Comparison of ENCODE assay signal across 13 cellular contexts in the genomic region with DNA sequence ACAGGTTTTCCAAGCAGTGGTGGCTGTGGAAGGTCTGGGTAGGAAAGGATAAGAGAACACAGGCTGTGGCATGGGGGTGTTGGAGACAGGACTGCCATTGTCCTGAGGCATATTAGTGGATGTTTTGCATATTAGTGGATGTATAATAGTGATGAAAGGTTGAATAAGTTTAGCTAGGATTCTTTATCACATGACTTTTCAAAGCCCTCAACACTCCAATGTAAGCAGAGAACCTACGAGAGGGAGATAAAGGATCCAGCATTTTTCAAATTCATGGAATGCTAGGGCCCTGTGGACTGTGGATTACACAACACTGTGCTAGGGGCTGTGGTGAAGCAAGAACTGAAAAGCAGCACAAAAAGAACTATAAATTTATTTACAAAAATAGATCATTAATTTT.
DNase-seq lines count a peak whose midpoint lies in the region; ATAC-seq and TF ChIP-seq lines count a peak whose summit lies in the region.
"Had no signal": no experiment of that assay in that cellular context is flagged by ENCODE, and none has a peak within 500 bp of the region (broad histone marks: within the 10 kb centered on the region; RNA-seq: fewer than 3 reads in every experiment).

No MANE protein-coding gene starts in this region.

- H3K9me3 ChIP-seq in neuronal stem cell (replicated peaks in 1 of 2; ENCODE audit: control insufficient read depth in 2 of 2, insufficient read depth in 1 of 2, low read depth in 1 of 2, low read length in 2 of 2) = no peaks in the 10 kb centered on the region
- no peaks in the 10 kb centered on the region for H3K9me3 ChIP-seq in body of pancreas
- H3K9me3 ChIP-seq: stomach had no signal

- H4K8ac ChIP-seq in neuronal stem cell (ENCODE audit: low read depth, low read length) = no peak overlapping the region

- H3K36me3 ChIP-seq in neuronal stem cell (replicated peaks in 1 of 2; ENCODE audit: control insufficient read depth in 2 of 2, insufficient read depth in 2 of 2, low read length in 2 of 2) (no peaks in the 10 kb centered on the region), body of pancreas (replicated peaks in 1 of 2; ENCODE audit: insufficient read depth in 1 of 2, low read depth in 2 of 2) (no peaks in the 10 kb centered on the region)
- H3K36me3 ChIP-seq: stomach had no signal

- no peak for TF ChIP-seq POLR2A in body of pancreas (IDR thresholded peaks at IDR 0.05)

- no peak overlapping the region for H3K18ac ChIP-seq in neuronal stem cell (ENCODE audit: low read length)

- H3K4me3 ChIP-seq in fibroblast of pulmonary artery (replicated peaks; ENCODE audit: low read depth, low read length) (no peak overlapping the region), neuronal stem cell (ENCODE audit: low read length in 2 of 2) (no peak overlapping the region), body of pancreas (no peak overlapping the region)
- H3K4me3 ChIP-seq: PC-9, stomach had no signal

- no peak overlapping the region for H2BK12ac ChIP-seq in neuronal stem cell (ENCODE audit: low read length)

- no peaks in the 10 kb centered on the region for H3K27me3 ChIP-seq in neuronal stem cell (ENCODE audit: control insufficient read depth in 3 of 3, insufficient read depth in 3 of 3, low read depth in 1 of 3, low read length in 3 of 3)
- no peaks in the 10 kb centered on the region for H3K27me3 ChIP-seq in body of pancreas
- H3K27me3 ChIP-seq: stomach had no signal

- H4K91ac ChIP-seq in neuronal stem cell (ENCODE audit: low read depth, low read length, poor library complexity) = no peak overlapping the region

- no peak overlapping the region for H3K4me2 ChIP-seq in neuronal stem cell (ENCODE audit: insufficient read depth, low read length, poor library complexity, severe bottlenecking)
- H3K4me2 ChIP-seq: PC-9 had no signal

- H3K79me1 ChIP-seq in neuronal stem cell (ENCODE audit: low read depth, low read length) = no peaks in the 10 kb centered on the region

- H2AFZ ChIP-seq in neuronal stem cell (ENCODE audit: low read length) = no peak overlapping the region
- H2AFZ ChIP-seq: PC-9 had no signal

- TF ChIP-seq CTCF in fibroblast of pulmonary artery (IDR thresholded peaks at IDR 0.05; ENCODE audit: low read length, missing control alignments) = no peak
- TF ChIP-seq CTCF in body of pancreas (IDR thresholded peaks at IDR 0.05) = no peak

- no peak overlapping the region for H3K4ac ChIP-seq in neuronal stem cell (ENCODE audit: low read length)

- DNase-seq in ELF-1 (ENCODE audit: low read depth, low spot score) = peak; percentile 23
- peak; percentile 21 for DNase-seq in NCI-H1048 (lab: John Stamatoyannopoulos, UW)
- peak; percentile 93 for DNase-seq in fibroblast of pulmonary artery (ENCODE audit: low read depth)
- DNase-seq in renal cortical epithelial cell (ENCODE audit: low read depth) = peak; percentile 71
- no peak for DNase-seq in neuronal stem cell (ENCODE audit: low spot score)
- DNase-seq in body of pancreas = no peak
- DNase-seq in activated CD8-positive, alpha-beta memory T cell treated with anti-CD3 and anti-CD28 coated beads, Interleukin-2, amount 50 U/mL, for 4 hours = no peak
- DNase-seq: activated CD4-positive, CD25-positive, alpha-beta regulatory T cell treated with anti-CD3 and anti-CD28 coated beads, Interleukin-2, amount 50 U/mL, for 72 hours; dermis blood vessel endothelial cell; naive thymus-derived CD4-positive, alpha-beta T cell; NCI-H1105; PC-9; stomach had no signal

- no peak overlapping the region for H3K23ac ChIP-seq in neuronal stem cell (ENCODE audit: low read depth, low read length, poor library complexity)

- no CpG with 5 or more reads among the region's 1 CpG for WGBS in neuronal stem cell (ENCODE audit: extremely low coverage in 2 of 2, insufficient read length in 2 of 2, insufficient replicate concordance in 1 of 2), 2 donors
- WGBS in body of pancreas, 2 donors = 46 to 54% methylated on average over 1 of the region's 1 CpG

- peaks cover 0 to 4% of the 10 kb centered on the region in 2 donors for H3K4me1 ChIP-seq in neuronal stem cell (ENCODE audit: control insufficient read depth in 2 of 2, insufficient read depth in 1 of 2, low read depth in 1 of 2, low read length in 2 of 2)
- H3K4me1 ChIP-seq in body of pancreas = no peaks in the 10 kb centered on the region
- H3K4me1 ChIP-seq: stomach had no signal

- H3K9ac ChIP-seq in neuronal stem cell (ENCODE audit: low read depth, low read length, poor library complexity) = no peak overlapping the region

- H2BK120ac ChIP-seq in neuronal stem cell (ENCODE audit: low read depth, low read length) = no peak overlapping the region

- no peak overlapping the region for H2BK15ac ChIP-seq in neuronal stem cell (ENCODE audit: low read length)

- H3K27ac ChIP-seq in neuronal stem cell (replicated peaks; ENCODE audit: low read length) (no peak overlapping the region), body of pancreas (no peak overlapping the region)
- H3K27ac ChIP-seq: PC-9, stomach had no signal

- no peak overlapping the region for H2BK5ac ChIP-seq in neuronal stem cell (ENCODE audit: low read length)

- no peak overlapping the region for H2AK5ac ChIP-seq in neuronal stem cell (ENCODE audit: low read depth, low read length)

- H3K14ac ChIP-seq in neuronal stem cell (ENCODE audit: low read length) = no peak overlapping the region

- intact Hi-C loops in body of pancreas (cut with DNase I) = no loop called here

- ATAC-seq in body of pancreas = no peak
- ATAC-seq: naive thymus-derived CD4-positive, alpha-beta T cell had no signal

Comparison
In these comparisons a context has a peak if more than half of its experiments do, and no peak if none do; other contexts are left out.
1. DNase-seq: peak in ELF-1 (single experiment), NCI-H1048 (single experiment), fibroblast of pulmonary artery (single experiment) and renal cortical epithelial cell (single experiment); none in neuronal stem cell (single experiment), body of pancreas (0 of 4) and activated CD8-positive, alpha-beta memory T cell treated with anti-CD3 and anti-CD28 coated beads, Interleukin-2, amount 50 U/mL, for 4 hours (single experiment).